In genomic region chr5:145479271-145479670, GRCh38 we compare ENCODE assay signal across 20 cellular contexts.
DNase-seq lines count a peak whose midpoint lies in the region; ATAC-seq and TF ChIP-seq lines count a peak whose summit lies in the region.
"Had no signal": no experiment of that assay in that cellular context is flagged by ENCODE, and none has a peak within 500 bp of the region (broad histone marks: within the 10 kb centered on the region; RNA-seq: fewer than 3 reads in every experiment).

No MANE protein-coding gene starts in this region.

- no peak for TF ChIP-seq CTCF in brain microvascular endothelial cell (IDR thresholded peaks at IDR 0.05; ENCODE audit: low read depth, low read length, missing control alignments)
- no peak for TF ChIP-seq CTCF in tibial artery (IDR thresholded peaks at IDR 0.05)

- no peaks in the 10 kb centered on the region for H3K9me3 ChIP-seq in tibial artery
- H3K9me3 ChIP-seq: A549, right lobe of liver had no signal

- no peaks in the 10 kb centered on the region for H3K27me3 ChIP-seq in brain microvascular endothelial cell (replicated peaks)
- H3K27me3 ChIP-seq in tibial artery, result no peaks in the 10 kb centered on the region
- H3K27me3 ChIP-seq: right lobe of liver had no signal

- H3K27ac ChIP-seq in brain microvascular endothelial cell (peak overlapping the region; percentile 27), tibial artery (no peak overlapping the region)
- H3K27ac ChIP-seq: A549, KMS-11, right lobe of liver had no signal

- no peak for ATAC-seq in HG03442 (IDR thresholded peaks at IDR 0.05; ENCODE audit: unreplicated experiment)
- ATAC-seq: right lobe of liver had no signal

- H3K36me3 ChIP-seq in brain microvascular endothelial cell (replicated peaks) (no peaks in the 10 kb centered on the region), tibial artery (no peaks in the 10 kb centered on the region)
- H3K36me3 ChIP-seq: right lobe of liver had no signal

- no peak overlapping the region for H3K4me3 ChIP-seq in brain microvascular endothelial cell (ENCODE audit: low read depth, low read length)
- no peak overlapping the region for H3K4me3 ChIP-seq in tibial artery
- H3K4me3 ChIP-seq: A549, right lobe of liver had no signal

- DNase-seq in A172 (ENCODE audit: low spot score) (peak; percentile 52), HT1080 (ENCODE audit: low read depth) (peak; percentile 62), brain microvascular endothelial cell (peak; percentile 39), islet precursor cell (peak; percentile 88), tibial artery (no peak), amniotic stem cell (lab: John Stamatoyannopoulos, UW) (no peak), T-helper 1 cell (no peak)
- DNase-seq: activated CD4-positive, alpha-beta T cell treated with anti-CD3 and anti-CD28 coated beads for 48 hours; activated naive CD8-positive, alpha-beta T cell treated with anti-CD3 and anti-CD28 coated beads for 36 hours; cerebellar nuclear complex; COR-L47; GOT3; hippocampal formation; NCI-H1436 treated with DMSO at 0.1 percent for 48 hours; NCI-H510A treated with DMSO at 0.1 percent for 48 hours; right lobe of liver; stimulated activated CD4-positive, alpha-beta T cell treated with anti-CD3 and anti-CD28 coated beads, Interleukin-4, amount 100 ng/mL, for 24 hours had no signal

- in situ Hi-C loops in brain microvascular endothelial cell (cut with HindIII; ENCODE audit: low pct_ligation_motif_present, low sequenced_read_pairs), result no loop called here

- intact Hi-C loops in tibial artery (cut with DNase I; ENCODE audit: low total_unique reads), result no loop called here

- H3K4me1 ChIP-seq in tibial artery, result peaks cover 0 to 40% (median 2%) of the 10 kb centered on the region in 4 donors
- H3K4me1 ChIP-seq: right lobe of liver had no signal

Comparison
In these comparisons a context has a peak if more than half of its experiments do, and no peak if none do; other contexts are left out.
1. DNase-seq: peak in A172 (single experiment), HT1080 (single experiment), brain microvascular endothelial cell (single experiment) and islet precursor cell (single experiment); none in tibial artery (0 of 2), amniotic stem cell (single experiment) and T-helper 1 cell (0 of 5).